ENCODE assay signal across 9 cellular contexts in genomic region chr17:76481091-76481655, GRCh38. TPM values are rescaled to one million over a fixed set of nuclear protein-coding genes. Genes with fewer than 3 reads are reported as not detected.
DNase-seq lines count a peak whose midpoint lies in the region; ATAC-seq and TF ChIP-seq lines count a peak whose summit lies in the region.
"Had no signal": no experiment of that assay in that cellular context is flagged by ENCODE, and none has a peak within 500 bp of the region (broad histone marks: within the 10 kb centered on the region; RNA-seq: fewer than 3 reads in every experiment).

No MANE protein-coding gene starts in this region.

- no peak for DNase-seq in effector memory CD8-positive, alpha-beta T cell
- DNase-seq in substantia nigra (lab: John Stamatoyannopoulos, UW) (peak in 28 of 49 donors; percentile 13 to 81 (median 44)), foreskin keratinocyte (no peak), NCI-H345 (lab: John Stamatoyannopoulos, UW) (no peak), endothelial cell (ENCODE audit: low spot score) (no peak), type B pancreatic cell (ENCODE audit: extremely low spot score, unreplicated experiment) (no peak)

- peaks cover 7 to 16% of the 10 kb centered on the region in 2 donors for H3K4me1 Mint-ChIP-seq in effector memory CD8-positive, alpha-beta T cell (ENCODE audit: low read depth in 2 of 2)
- H3K4me1 Mint-ChIP-seq in endothelial cell (ENCODE audit: unreplicated experiment) (peaks cover 12% of the 10 kb centered on the region), type B pancreatic cell (ENCODE audit: unreplicated experiment) (peaks cover 10% of the 10 kb centered on the region)

- H3K27ac Mint-ChIP-seq in effector memory CD8-positive, alpha-beta T cell: peak overlapping the region; percentile 20 to 46
- no peak overlapping the region for H3K27ac Mint-ChIP-seq in endothelial cell (ENCODE audit: unreplicated experiment)
- no peak overlapping the region for H3K27ac Mint-ChIP-seq in type B pancreatic cell

- H3K9me3 Mint-ChIP-seq in effector memory CD8-positive, alpha-beta T cell: no peaks in the 10 kb centered on the region
- H3K9me3 Mint-ChIP-seq in endothelial cell (ENCODE audit: unreplicated experiment) (no peaks in the 10 kb centered on the region), type B pancreatic cell (no peaks in the 10 kb centered on the region)

- no peaks in the 10 kb centered on the region for H3K27me3 ChIP-seq in foreskin keratinocyte

- peaks cover 28% of the 10 kb centered on the region for H3K36me3 Mint-ChIP-seq in effector memory CD8-positive, alpha-beta T cell (ENCODE audit: insufficient read depth)
- H3K36me3 Mint-ChIP-seq in endothelial cell (ENCODE audit: low read depth, unreplicated experiment) (peaks cover 5% of the 10 kb centered on the region), type B pancreatic cell (no peaks in the 10 kb centered on the region)

- H3K4me3 Mint-ChIP-seq in effector memory CD8-positive, alpha-beta T cell: no peak overlapping the region
- H3K4me3 Mint-ChIP-seq in endothelial cell (ENCODE audit: unreplicated experiment) (no peak overlapping the region), type B pancreatic cell (no peak overlapping the region)

- H3K4me1 ChIP-seq in foreskin keratinocyte: no peaks in the 10 kb centered on the region

- TF ChIP-seq CTCF in foreskin keratinocyte (conservative IDR thresholded peaks at IDR 0.05) (no peak), endothelial cell (IDR thresholded peaks at IDR 0.05; ENCODE audit: unreplicated experiment) (no peak), type B pancreatic cell (conservative IDR thresholded peaks at IDR 0.05) (no peak)

- peak; percentile 69 for ATAC-seq in GM19397 (IDR thresholded peaks at IDR 0.05; ENCODE audit: unreplicated experiment)
- ATAC-seq in HG03280 (IDR thresholded peaks at IDR 0.05; ENCODE audit: unreplicated experiment): peak; percentile 58
- ATAC-seq in effector memory CD8-positive, alpha-beta T cell (replicated peaks): peak; percentile 50
- no peak for ATAC-seq in foreskin keratinocyte

- H3K27me3 Mint-ChIP-seq in effector memory CD8-positive, alpha-beta T cell: no peaks in the 10 kb centered on the region
- H3K27me3 Mint-ChIP-seq in endothelial cell (ENCODE audit: unreplicated experiment): peaks cover 12% of the 10 kb centered on the region
- no peaks in the 10 kb centered on the region for H3K27me3 Mint-ChIP-seq in type B pancreatic cell

- H3K27ac ChIP-seq in substantia nigra (ENCODE audit: low read depth, low read length, poor library complexity, severe bottlenecking) (peak overlapping the region; percentile 77), foreskin keratinocyte (no peak overlapping the region)

RNA-seq across cellular contexts. Expression of gene AANAT, which starts 13.8 kb away (rescaled TPM):
- total RNA-seq in foreskin keratinocyte (not detected in 2 replicates), endothelial cell (ENCODE audit: unreplicated experiment) (not detected), type B pancreatic cell (ENCODE audit: low replicate concordance) (not detected in 2 replicates)
- not detected in 2 replicates for polyA plus RNA-seq in foreskin keratinocyte
- total RNA-seq: glomerular endothelial cell had no signal

RNA-seq across cellular contexts. Expression of gene RHBDF2, which starts 20.1 kb away (rescaled TPM):
- total RNA-seq in foreskin keratinocyte (38.1 and 49.0 TPM in 2 replicates), endothelial cell (ENCODE audit: unreplicated experiment) (39.3 TPM), type B pancreatic cell (ENCODE audit: low replicate concordance) (12.3 and 17.2 TPM in 2 replicates)
- 26.4 and 33.1 TPM in 2 replicates for polyA plus RNA-seq in foreskin keratinocyte

RNA-seq across cellular contexts. Expression of gene UBE2O, which starts 28.2 kb away (rescaled TPM):
- total RNA-seq in foreskin keratinocyte: 16.6 and 17.3 TPM in 2 replicates
- polyA plus RNA-seq in foreskin keratinocyte: 5.2 and 6.4 TPM in 2 replicates
- total RNA-seq in endothelial cell (ENCODE audit: unreplicated experiment): 49.0 TPM
- total RNA-seq in type B pancreatic cell (ENCODE audit: low replicate concordance): 38.5 and 51.5 TPM in 2 replicates

RNA-seq across cellular contexts. Expression of gene CYGB, which starts 56.3 kb away (rescaled TPM):
- total RNA-seq in foreskin keratinocyte: 10.2 and 17.8 TPM in 2 replicates
- 15.0 and 24.3 TPM in 2 replicates for polyA plus RNA-seq in foreskin keratinocyte
- 0.51 TPM for total RNA-seq in endothelial cell (ENCODE audit: unreplicated experiment)
- 2.5 and 10.0 TPM in 2 replicates for total RNA-seq in type B pancreatic cell (ENCODE audit: low replicate concordance)

RNA-seq across cellular contexts. Expression of gene PRCD, which starts 58.7 kb away (rescaled TPM):
- total RNA-seq in foreskin keratinocyte: 0.63 and 0.88 TPM in 2 replicates
- 0.93 and 0.99 TPM in 2 replicates for polyA plus RNA-seq in foreskin keratinocyte
- total RNA-seq in endothelial cell (ENCODE audit: unreplicated experiment): 0.54 TPM
- 0.33 and 3.3 TPM in 2 replicates for total RNA-seq in type B pancreatic cell (ENCODE audit: low replicate concordance)

Comparison
In these comparisons a context has a peak if more than half of its experiments do, and no peak if none do; other contexts are left out.
1. DNase-seq: peak in substantia nigra (28 of 49); none in effector memory CD8-positive, alpha-beta T cell (0 of 3), foreskin keratinocyte (0 of 2), NCI-H345 (single experiment), endothelial cell (single experiment) and type B pancreatic cell (single experiment).
2. H3K27ac Mint-ChIP-seq: peak in effector memory CD8-positive, alpha-beta T cell (2 of 2); none in endothelial cell (single experiment) and type B pancreatic cell (single experiment).